ENCODE assay signal across 1 cellular context in the genomic region with DNA sequence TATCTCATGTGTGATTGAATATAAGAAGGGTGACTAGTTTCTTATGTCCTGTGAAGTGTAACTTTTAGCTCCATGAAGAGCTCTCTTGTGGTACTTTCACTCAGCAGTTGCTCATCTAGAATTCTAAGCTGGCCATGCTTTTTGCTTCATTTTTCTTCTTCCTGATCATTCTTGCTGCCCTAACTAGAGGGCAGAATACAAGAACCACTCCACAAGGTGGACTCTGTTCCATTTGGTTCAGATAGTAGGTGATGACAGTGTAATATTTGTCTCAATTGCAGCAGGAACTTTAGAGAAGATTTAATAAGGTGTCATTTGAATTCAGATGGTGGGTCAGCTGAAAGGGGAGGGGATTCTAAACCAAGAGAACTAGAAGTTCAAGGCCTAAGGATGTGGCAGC.
TF ChIP-seq lines count a peak whose summit lies in the region.

No MANE protein-coding gene starts in this region.

TF ChIP-seq in HepG2, 621 proteins besides CTCF, POLR2A, EP300 and RAD21 (continued from another document):
- TF ChIP-seq ZNF646 (CRISPR knock-in tag; IDR thresholded peaks at IDR 0.05): no peak
